ENCODE assay signal across 35 cellular contexts in genomic region chr6:146673069-146673468, GRCh38.
"Had no signal": no experiment of that assay in that cellular context is flagged by ENCODE, and none has a peak within 500 bp of the region (broad histone marks: within the 10 kb centered on the region; RNA-seq: fewer than 3 reads in every experiment).

No MANE protein-coding gene starts in this region.

- H3K4me3 ChIP-seq: MG63 had no signal

- H3K27me3 ChIP-seq: MG63 had no signal

- DNase-seq: Karpas-422, Kasumi-1, MG63, MM.1S, MV-4-11, NCI-H1048, NCI-H1092, NCI-H1092 treated with DMSO at 0.1 percent for 48 hours, NCI-H1105, NCI-H1105 treated with DMSO at 0.1 percent for 48 hours, NCI-H1417, NCI-H1417 treated with DMSO at 0.1 percent for 48 hours, NCI-H1436, NCI-H1436 treated with DMSO at 0.1 percent for 48 hours, NCI-H146, NCI-H1694, NCI-H1694 treated with DMSO at 0.1 percent for 48 hours, NCI-H187, NCI-H187 treated with DMSO at 0.1 percent for 48 hours, NCI-H1930, NCI-H2029, NCI-H2029 treated with DMSO at 0.1 percent for 48 hours, NCI-H2081, NCI-H2081 treated with DMSO at 0.1 percent for 48 hours, NCI-H2107, NCI-H2171, NCI-H2171 treated with DMSO at 0.1 percent for 48 hours, NCI-H2227 treated with DMSO at 0.1 percent for 48 hours, NCI-H226, NCI-H345, NCI-H446, NCI-H446 treated with DMSO at 0.1 percent for 48 hours, NCI-H510A, NCI-H510A treated with DMSO at 0.1 percent for 48 hours, NCI-H524 had no signal

- H3K9me3 ChIP-seq: MG63 had no signal

- H3K36me3 ChIP-seq: MG63 had no signal
